In the genomic region with DNA sequence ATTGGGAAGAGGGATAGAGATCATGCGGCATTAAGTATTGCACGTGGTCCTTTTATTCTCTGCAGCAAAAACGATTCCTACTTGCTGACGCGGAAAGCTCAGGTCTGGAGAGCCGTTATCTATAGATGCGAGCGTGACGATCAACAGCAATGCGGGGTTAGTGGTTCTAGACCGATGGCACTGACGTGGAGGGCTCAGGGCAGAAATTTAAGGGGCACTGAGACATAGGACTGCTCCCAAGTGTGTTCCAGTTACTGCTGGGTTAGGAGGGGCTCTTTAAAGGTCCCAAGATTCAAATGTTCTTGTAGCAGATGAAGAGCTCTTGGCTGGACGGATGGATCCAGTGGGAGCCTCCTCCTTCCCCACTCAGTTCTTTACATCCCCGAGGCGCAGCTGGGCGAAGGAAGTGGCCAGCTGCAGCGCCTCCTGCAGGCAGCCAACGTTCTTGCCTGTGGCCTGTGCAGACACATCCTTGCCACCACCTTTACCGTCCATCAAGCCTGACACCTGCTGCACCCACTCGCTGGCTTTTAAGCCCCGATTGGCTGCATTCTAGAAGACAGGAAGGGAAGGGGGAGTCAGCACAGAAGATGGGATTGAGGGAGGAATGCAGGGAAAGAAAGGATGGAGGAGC, we compare ENCODE assay signal across 1 cellular context.
TF ChIP-seq lines count a peak whose summit lies in the region.

No MANE protein-coding gene starts in this region.

TF ChIP-seq in HepG2, 621 proteins besides CTCF, POLR2A, EP300 and RAD21 (continues in another document):
- TF ChIP-seq MTA1 (CRISPR knock-in tag; IDR thresholded peaks at IDR 0.05; ENCODE audit: borderline replicate concordance) (0 out of 2 replicates have a peak, but pooled peaks have one; percentile 35), GFI1 (CRISPR knock-in tag; IDR thresholded peaks at IDR 0.05; ENCODE audit: borderline replicate concordance) (no peak), FOXC1 (CRISPR knock-in tag; IDR thresholded peaks at IDR 0.05; ENCODE audit: borderline replicate concordance) (0 out of 2 replicates have a peak, but pooled peaks have one; percentile 36), ZNF20 (CRISPR knock-in tag; IDR thresholded peaks at IDR 0.05) (no peak), XRCC5 (optimal IDR thresholded peaks at IDR 0.05; ENCODE audit: low read length) (no peak), ZFP90 (CRISPR knock-in tag; IDR thresholded peaks at IDR 0.05; ENCODE audit: borderline replicate concordance) (0 out of 2 replicates have a peak, but pooled peaks have one; percentile 44), CHD2 (IDR thresholded peaks at IDR 0.05; ENCODE audit: low read depth, low read length) (no peak), MAFG (CRISPR knock-in tag; IDR thresholded peaks at IDR 0.05) (no peak), ZNF720 (CRISPR knock-in tag; IDR thresholded peaks at IDR 0.05) (0 out of 2 replicates have a peak, but pooled peaks have one; percentile 22), ZNF558 (CRISPR knock-in tag; IDR thresholded peaks at IDR 0.05; ENCODE audit: borderline replicate concordance) (no peak), TBP (CRISPR knock-in tag; IDR thresholded peaks at IDR 0.05) (no peak), MXI1 (IDR thresholded peaks at IDR 0.05; ENCODE audit: borderline replicate concordance, low read depth, low read length) (no peak), HOXA5 (CRISPR knock-in tag; IDR thresholded peaks at IDR 0.05) (peak; percentile 58; the same call in 1 of the 2 replicates), ATF7 (IDR thresholded peaks at IDR 0.05) (no peak), ATF7 (CRISPR knock-in tag; IDR thresholded peaks at IDR 0.05) (0 out of 2 replicates have a peak, but pooled peaks have one; percentile 14), ZNF513 (CRISPR knock-in tag; conservative IDR thresholded peaks at IDR 0.05) (no peak), ZFP62 (CRISPR knock-in tag; IDR thresholded peaks at IDR 0.05) (no peak), SP5 (CRISPR knock-in tag; IDR thresholded peaks at IDR 0.05; ENCODE audit: borderline replicate concordance, low read depth) (0 out of 2 replicates have a peak, but pooled peaks have one; percentile 10), ZFP36L1 (CRISPR knock-in tag; IDR thresholded peaks at IDR 0.05) (no peak), ZFY (CRISPR knock-in tag; IDR thresholded peaks at IDR 0.05) (0 out of 2 replicates have a peak, but pooled peaks have one; percentile 40), FOXO1 (CRISPR knock-in tag; IDR thresholded peaks at IDR 0.05) (0 out of 2 replicates have a peak, but pooled peaks have one; percentile 11), THYN1 (CRISPR knock-in tag; IDR thresholded peaks at IDR 0.05; ENCODE audit: borderline replicate concordance, low read depth) (no peak), MYC (CRISPR knock-in tag; IDR thresholded peaks at IDR 0.05; ENCODE audit: borderline replicate concordance) (0 out of 2 replicates have a peak, but pooled peaks have one; percentile 40), PCBP2 (optimal IDR thresholded peaks at IDR 0.05; ENCODE audit: low read depth, low read length, poor library complexity, severe bottlenecking) (no peak), ZBTB34 (CRISPR knock-in tag; IDR thresholded peaks at IDR 0.05) (no peak), PRDM4 (CRISPR knock-in tag; IDR thresholded peaks at IDR 0.05; ENCODE audit: borderline replicate concordance) (no peak), E2F5 (CRISPR knock-in tag; conservative IDR thresholded peaks at IDR 0.05) (no peak), MLX (CRISPR knock-in tag; IDR thresholded peaks at IDR 0.05) (no peak), ZBTB38 (CRISPR knock-in tag; IDR thresholded peaks at IDR 0.05) (no peak), CCDC6 (CRISPR knock-in tag; IDR thresholded peaks at IDR 0.05) (no peak), GZF1 (CRISPR knock-in tag; IDR thresholded peaks at IDR 0.05) (no peak), ZFP82 (CRISPR knock-in tag; IDR thresholded peaks at IDR 0.05; ENCODE audit: borderline replicate concordance) (no peak), ZNF781 (CRISPR knock-in tag; IDR thresholded peaks at IDR 0.05; ENCODE audit: borderline replicate concordance, not compliant biosample characterization) (peak; percentile 72), ZNF574 (CRISPR knock-in tag; IDR thresholded peaks at IDR 0.05) (peak; percentile 23; the same call in 1 of the 2 replicates)
- TF ChIP-seq, protein P1, sequence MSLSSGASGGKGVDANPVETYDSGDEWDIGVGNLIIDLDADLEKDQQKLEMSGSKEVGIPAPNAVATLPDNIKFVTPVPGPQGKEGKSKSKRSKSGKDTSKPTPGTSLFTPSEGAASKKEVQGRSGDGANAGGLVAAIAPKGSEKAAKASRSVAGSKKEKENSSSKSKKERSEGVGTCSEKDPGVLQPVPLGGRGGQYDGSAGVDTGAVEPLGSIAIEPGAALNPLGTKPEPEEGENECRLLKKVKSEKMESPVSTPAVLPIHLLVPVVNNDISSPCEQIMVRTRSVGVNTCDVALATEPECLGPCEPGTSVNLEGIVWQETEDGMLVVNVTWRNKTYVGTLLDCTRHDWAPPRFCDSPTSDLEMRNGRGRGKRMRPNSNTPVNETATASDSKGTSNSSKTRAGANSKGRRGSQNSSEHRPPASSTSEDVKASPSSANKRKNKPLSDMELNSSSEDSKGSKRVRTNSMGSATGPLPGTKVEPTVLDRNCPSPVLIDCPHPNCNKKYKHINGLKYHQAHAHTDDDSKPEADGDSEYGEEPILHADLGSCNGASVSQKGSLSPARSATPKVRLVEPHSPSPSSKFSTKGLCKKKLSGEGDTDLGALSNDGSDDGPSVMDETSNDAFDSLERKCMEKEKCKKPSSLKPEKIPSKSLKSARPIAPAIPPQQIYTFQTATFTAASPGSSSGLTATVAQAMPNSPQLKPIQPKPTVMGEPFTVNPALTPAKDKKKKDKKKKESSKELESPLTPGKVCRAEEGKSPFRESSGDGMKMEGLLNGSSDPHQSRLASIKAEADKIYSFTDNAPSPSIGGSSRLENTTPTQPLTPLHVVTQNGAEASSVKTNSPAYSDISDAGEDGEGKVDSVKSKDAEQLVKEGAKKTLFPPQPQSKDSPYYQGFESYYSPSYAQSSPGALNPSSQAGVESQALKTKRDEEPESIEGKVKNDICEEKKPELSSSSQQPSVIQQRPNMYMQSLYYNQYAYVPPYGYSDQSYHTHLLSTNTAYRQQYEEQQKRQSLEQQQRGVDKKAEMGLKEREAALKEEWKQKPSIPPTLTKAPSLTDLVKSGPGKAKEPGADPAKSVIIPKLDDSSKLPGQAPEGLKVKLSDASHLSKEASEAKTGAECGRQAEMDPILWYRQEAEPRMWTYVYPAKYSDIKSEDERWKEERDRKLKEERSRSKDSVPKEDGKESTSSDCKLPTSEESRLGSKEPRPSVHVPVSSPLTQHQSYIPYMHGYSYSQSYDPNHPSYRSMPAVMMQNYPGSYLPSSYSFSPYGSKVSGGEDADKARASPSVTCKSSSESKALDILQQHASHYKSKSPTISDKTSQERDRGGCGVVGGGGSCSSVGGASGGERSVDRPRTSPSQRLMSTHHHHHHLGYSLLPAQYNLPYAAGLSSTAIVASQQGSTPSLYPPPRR (CRISPR knock-in tag; IDR thresholded peaks at IDR 0.05; ENCODE audit: borderline replicate concordance) = no peak
- TF ChIP-seq, protein P2, sequence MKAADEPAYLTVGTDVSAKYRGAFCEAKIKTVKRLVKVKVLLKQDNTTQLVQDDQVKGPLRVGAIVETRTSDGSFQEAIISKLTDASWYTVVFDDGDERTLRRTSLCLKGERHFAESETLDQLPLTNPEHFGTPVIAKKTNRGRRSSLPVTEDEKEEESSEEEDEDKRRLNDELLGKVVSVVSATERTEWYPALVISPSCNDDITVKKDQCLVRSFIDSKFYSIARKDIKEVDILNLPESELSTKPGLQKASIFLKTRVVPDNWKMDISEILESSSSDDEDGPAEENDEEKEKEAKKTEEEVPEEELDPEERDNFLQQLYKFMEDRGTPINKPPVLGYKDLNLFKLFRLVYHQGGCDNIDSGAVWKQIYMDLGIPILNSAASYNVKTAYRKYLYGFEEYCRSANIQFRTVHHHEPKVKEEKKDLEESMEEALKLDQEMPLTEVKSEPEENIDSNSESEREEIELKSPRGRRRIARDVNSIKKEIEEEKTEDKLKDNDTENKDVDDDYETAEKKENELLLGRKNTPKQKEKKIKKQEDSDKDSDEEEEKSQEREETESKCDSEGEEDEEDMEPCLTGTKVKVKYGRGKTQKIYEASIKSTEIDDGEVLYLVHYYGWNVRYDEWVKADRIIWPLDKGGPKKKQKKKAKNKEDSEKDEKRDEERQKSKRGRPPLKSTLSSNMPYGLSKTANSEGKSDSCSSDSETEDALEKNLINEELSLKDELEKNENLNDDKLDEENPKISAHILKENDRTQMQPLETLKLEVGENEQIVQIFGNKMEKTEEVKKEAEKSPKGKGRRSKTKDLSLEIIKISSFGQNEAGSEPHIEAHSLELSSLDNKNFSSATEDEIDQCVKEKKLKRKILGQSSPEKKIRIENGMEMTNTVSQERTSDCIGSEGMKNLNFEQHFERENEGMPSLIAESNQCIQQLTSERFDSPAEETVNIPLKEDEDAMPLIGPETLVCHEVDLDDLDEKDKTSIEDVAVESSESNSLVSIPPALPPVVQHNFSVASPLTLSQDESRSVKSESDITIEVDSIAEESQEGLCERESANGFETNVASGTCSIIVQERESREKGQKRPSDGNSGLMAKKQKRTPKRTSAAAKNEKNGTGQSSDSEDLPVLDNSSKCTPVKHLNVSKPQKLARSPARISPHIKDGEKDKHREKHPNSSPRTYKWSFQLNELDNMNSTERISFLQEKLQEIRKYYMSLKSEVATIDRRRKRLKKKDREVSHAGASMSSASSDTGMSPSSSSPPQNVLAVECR (CRISPR knock-in tag; IDR thresholded peaks at IDR 0.05; ENCODE audit: borderline replicate concordance) = no peak
